In genomic region chr2:84031312-84031711, GRCh38 we compare ENCODE assay signal across 32 cellular contexts.
"Had no signal": no experiment of that assay in that cellular context is flagged by ENCODE, and none has a peak within 500 bp of the region (broad histone marks: within the 10 kb centered on the region; RNA-seq: fewer than 3 reads in every experiment).

No MANE protein-coding gene starts in this region.

- H3K4me1 ChIP-seq: adrenal gland, breast epithelium, colonic mucosa had no signal

- H3K4me3 ChIP-seq: adrenal gland, breast epithelium, cardiac muscle cell, colonic mucosa had no signal

- H3K9me3 ChIP-seq: adrenal gland, breast epithelium, colonic mucosa had no signal

- H3K27me3 ChIP-seq: adrenal gland, breast epithelium, cardiac muscle cell, colonic mucosa had no signal

- H3K27ac ChIP-seq: adrenal gland, breast epithelium, cardiac muscle cell, colonic mucosa, WERI-Rb-1 had no signal

- DNase-seq: activated B cell treated with CpG ODN at 0.5 μM for 24 hours; activated CD4-positive, alpha-beta T cell treated with anti-CD3 and anti-CD28 coated beads for 48 hours; activated CD4-positive, alpha-beta T cell treated with anti-CD3 and anti-CD28 coated beads, Interleukin-2, amount 50 U/mL, for 1 hour; activated CD4-positive, alpha-beta T cell treated with anti-CD3 and anti-CD28 coated beads, Interleukin-2, amount 50 U/mL, for 48 hours; activated CD8-positive, alpha-beta memory T cell treated with anti-CD3 and anti-CD28 coated beads for 24 hours; activated CD8-positive, alpha-beta T cell treated with anti-CD3 and anti-CD28 coated beads for 36 hours; activated effector memory CD4-positive, alpha-beta T cell treated with Interleukin-2 at 50 U/mL for 16 hours; activated gamma-delta T cell treated with Interleukin-2 at 50 U/mL for 16 hours; activated naive CD4-positive, alpha-beta T cell treated with anti-CD3 and anti-CD28 coated beads for 36 hours; activated naive CD8-positive, alpha-beta T cell treated with anti-CD3 and anti-CD28 coated beads for 36 hours; activated naive CD8-positive, alpha-beta T cell treated with anti-CD3 and anti-CD28 coated beads, Interleukin-2, amount 50 U/mL, for 24 hours; activated T-cell treated with anti-CD3 and anti-CD28 coated beads, Interleukin-2, amount 50 U/mL, for 4 hours; adrenal gland; amygdala; aorta; central memory CD4-positive, alpha-beta T cell; cerebellar nuclear complex; colonic mucosa; effector CD8-positive, alpha-beta T cell; foreskin fibroblast; head of caudate nucleus; T-helper 17 cell; T1000 had no signal

- H3K36me3 ChIP-seq: adrenal gland, breast epithelium, cardiac muscle cell, colonic mucosa, WERI-Rb-1 had no signal

- FAIRE-seq: endometrium, endothelial cell of umbilical vein, frontal cortex had no signal

- ATAC-seq: activated CD4-positive, CD25-positive, alpha-beta regulatory T cell treated with anti-CD3 and anti-CD28 coated beads, Interleukin-2, amount 50 U/mL, for 24 hours; activated CD8-positive, alpha-beta T cell treated with anti-CD3 and anti-CD28 coated beads for 36 hours; activated naive CD8-positive, alpha-beta T cell treated with anti-CD3 and anti-CD28 coated beads, Interleukin-2, amount 50 U/mL, for 24 hours; activated T-cell treated with anti-CD3 and anti-CD28 coated beads, Interleukin-2, amount 50 U/mL, for 4 hours; activated T-helper 17 cell treated with anti-CD3 and anti-CD28 coated beads, Interleukin-2, amount 50 U/mL, for 72 hours; esophagus mucosa; T-helper 17 cell had no signal
